Comparison of ENCODE assay signal across 21 cellular contexts in genomic region chr22:45400046-45400445, GRCh38. TPM values are rescaled to one million over a fixed set of nuclear protein-coding genes. Genes with fewer than 3 reads are reported as not detected.
A peak's percentile ranks its signal among the peaks of the same experiment; 100 is the strongest.
DNase-seq lines count a peak whose midpoint lies in the region; ATAC-seq and TF ChIP-seq lines count a peak whose summit lies in the region.
"Had no signal": no experiment of that assay in that cellular context is flagged by ENCODE, and none has a peak within 500 bp of the region (broad histone marks: within the 10 kb centered on the region; RNA-seq: fewer than 3 reads in every experiment).

No MANE protein-coding gene starts in this region.

- no peak for TF ChIP-seq POLR2A in prostate gland (IDR thresholded peaks at IDR 0.05)

- H3K27me3 ChIP-seq in mammary epithelial cell (ENCODE audit: insufficient read depth, low read length) (no peaks in the 10 kb centered on the region), RWPE2 (ENCODE audit: insufficient read depth, poor library complexity, severe bottlenecking) (no peaks in the 10 kb centered on the region), prostate gland (replicated peaks; ENCODE audit: insufficient read depth) (no peaks in the 10 kb centered on the region)
- H3K27me3 ChIP-seq: BE2C had no signal

- no peaks in the 10 kb centered on the region for H3K9me3 ChIP-seq in mammary epithelial cell (replicated peaks; ENCODE audit: insufficient read depth, low read length)
- no peaks in the 10 kb centered on the region for H3K9me3 ChIP-seq in RWPE2 (ENCODE audit: severe bottlenecking)
- no peaks in the 10 kb centered on the region for H3K9me3 ChIP-seq in prostate gland
- H3K9me3 ChIP-seq: BE2C had no signal

- dilution Hi-C loops in mammary epithelial cell (cut with HindIII; ENCODE audit: low sequenced_read_pairs) = no loop called here

- ATAC-seq in RWPE2 (ENCODE audit: low read depth) (peak; percentile 58; the same call in 2 of the 3 replicates), HG02588 (IDR thresholded peaks at IDR 0.05; ENCODE audit: unreplicated experiment) (no peak), HG02870 (IDR thresholded peaks at IDR 0.05; ENCODE audit: unreplicated experiment) (no peak)
- ATAC-seq in activated CD4-positive, alpha-beta T cell treated with anti-CD3 and anti-CD28 coated beads for 36 hours = no peak
- ATAC-seq: GM23338 had no signal

- no peaks in the 10 kb centered on the region for H4K20me1 ChIP-seq in mammary epithelial cell (ENCODE audit: insufficient read depth, low read length)

- H3K27ac Mint-ChIP-seq in MCF 10A (ENCODE audit: low read depth, unreplicated experiment) = no peak overlapping the region
- H3K27ac Mint-ChIP-seq in activated CD4-positive, alpha-beta T cell treated with anti-CD3 and anti-CD28 coated beads for 36 hours = no peak overlapping the region
- H3K27ac Mint-ChIP-seq: CD4-positive, CD25-positive, alpha-beta regulatory T cell; CD8-positive, alpha-beta memory T cell; GM23338 had no signal

- WGBS in mammary epithelial cell (ENCODE audit: low coverage, missing lambda C conversion rate) = 8% methylated on average over 2 of the region's 2 CpGs
- whole genome bisulfite sequencing in prostate gland = 40% methylated on average over 2 of the region's 2 CpGs

- POLR2A ChIA-PET in MCF 10A (lab: Yijun Ruan, JAX) = no interaction called here
- POLR2A ChIA-PET in activated CD4-positive, alpha-beta T cell treated with anti-CD3 and anti-CD28 coated beads for 36 hours (lab: Charles Lee) = no interaction called here

- no peak overlapping the region for H3K4me3 Mint-ChIP-seq in MCF 10A (ENCODE audit: unreplicated experiment)
- H3K4me3 Mint-ChIP-seq in activated CD4-positive, alpha-beta T cell treated with anti-CD3 and anti-CD28 coated beads for 36 hours = no peak overlapping the region
- H3K4me3 Mint-ChIP-seq: CD4-positive, CD25-positive, alpha-beta regulatory T cell; CD8-positive, alpha-beta memory T cell; GM23338 had no signal

- peak overlapping the region; percentile 44 for H3K4me2 ChIP-seq in mammary epithelial cell (ENCODE audit: insufficient read depth, low read depth, low read length)
- H3K4me2 ChIP-seq: GM23338 had no signal

- no peak overlapping the region for H3K27ac ChIP-seq in mammary epithelial cell (ENCODE audit: insufficient read depth, low read depth, low read length)
- H3K27ac ChIP-seq in RWPE2 (ENCODE audit: poor library complexity, severe bottlenecking) = no peak overlapping the region
- no peak overlapping the region for H3K27ac ChIP-seq in epithelial cell of prostate
- no peak overlapping the region for H3K27ac ChIP-seq in prostate gland
- H3K27ac ChIP-seq: HL-60 had no signal

- BruUV-seq in mammary epithelial cell (replicated peaks; lab: Mats Ljungman, UMichigan) = no TSS peak
- BruUV-seq in MCF 10A (replicated peaks; lab: Mats Ljungman, UMichigan) = no TSS peak

- H3K27me3 Mint-ChIP-seq in MCF 10A (ENCODE audit: insufficient read depth, unreplicated experiment) = no peaks in the 10 kb centered on the region
- H3K27me3 Mint-ChIP-seq in activated CD4-positive, alpha-beta T cell treated with anti-CD3 and anti-CD28 coated beads for 36 hours = peaks cover 2% of the 10 kb centered on the region

- peaks cover 8% of the 10 kb centered on the region for H3K4me1 ChIP-seq in mammary epithelial cell (ENCODE audit: insufficient read depth, low read length)
- no peaks in the 10 kb centered on the region for H3K4me1 ChIP-seq in RWPE2 (ENCODE audit: insufficient read depth, poor library complexity, severe bottlenecking)
- H3K4me1 ChIP-seq in prostate gland (replicated peaks) = peaks cover 8% of the 10 kb centered on the region

- CTCF ChIA-PET in mammary epithelial cell (lab: Charles Lee; ENCODE audit: low non-redundant PET) = no interaction called here
- CTCF ChIA-PET in MCF 10A (lab: Yijun Ruan, JAX) = interaction anchor here (0.6 to 1.2 kb wide), 3 partner anchors 41 to 858 kb away, joined by 3 read pairs; no protein-coding TSS in a partner anchor
- CTCF ChIA-PET in activated CD4-positive, alpha-beta T cell treated with anti-CD3 and anti-CD28 coated beads for 36 hours (lab: Charles Lee) = no interaction called here

- H3K4me1 Mint-ChIP-seq in MCF 10A (ENCODE audit: insufficient read depth, unreplicated experiment) = no peaks in the 10 kb centered on the region
- H3K4me1 Mint-ChIP-seq in activated CD4-positive, alpha-beta T cell treated with anti-CD3 and anti-CD28 coated beads for 36 hours = no peaks in the 10 kb centered on the region
- H3K4me1 Mint-ChIP-seq: CD4-positive, CD25-positive, alpha-beta regulatory T cell; CD8-positive, alpha-beta memory T cell; GM23338 had no signal

- H3K9ac ChIP-seq in mammary epithelial cell (ENCODE audit: insufficient read depth, low read length) = no peak overlapping the region

- DNase-seq in mammary epithelial cell (peak; percentile 70), MCF 10A (ENCODE audit: unreplicated experiment) (no peak), RWPE2 (ENCODE audit: low spot score) (no peak), epithelial cell of prostate (ENCODE audit: low read depth, low spot score) (peak; percentile 36), prostate gland (ENCODE audit: low spot score) (peak; percentile 20)
- no peak for DNase-seq in activated CD4-positive, alpha-beta T cell treated with anti-CD3 and anti-CD28 coated beads for 36 hours
- DNase-seq: ACHN; BE2C; C1 segment of cervical spinal cord; CD4-positive, CD25-positive, alpha-beta regulatory T cell; CD8-positive, alpha-beta memory T cell; COR-L47; DMS153; DMS79 treated with DMSO at 0.1 percent for 48 hours; GF-D8; HCEC 1CT had no signal

- no peak overlapping the region for H2AFZ ChIP-seq in mammary epithelial cell (ENCODE audit: low read depth, low read length)
- H2AFZ ChIP-seq: GM23338 had no signal

- no peaks in the 10 kb centered on the region for H3K36me3 Mint-ChIP-seq in MCF 10A (ENCODE audit: insufficient read depth, unreplicated experiment)
- H3K36me3 Mint-ChIP-seq in activated CD4-positive, alpha-beta T cell treated with anti-CD3 and anti-CD28 coated beads for 36 hours (ENCODE audit: low read depth) = no peaks in the 10 kb centered on the region
- H3K36me3 Mint-ChIP-seq: CD4-positive, CD25-positive, alpha-beta regulatory T cell; CD8-positive, alpha-beta memory T cell had no signal

- no peak for TF ChIP-seq CTCF in mammary epithelial cell (conservative IDR thresholded peaks at IDR 0.05 in 1 of 2, IDR thresholded peaks at IDR 0.05 in 1 of 2; ENCODE audit: extremely low read depth in 1 of 2, insufficient read depth in 1 of 2, low read depth in 1 of 2, low read length in 2 of 2)
- no peak for TF ChIP-seq CTCF in MCF 10A (IDR thresholded peaks at IDR 0.05; ENCODE audit: unreplicated experiment)
- TF ChIP-seq CTCF in RWPE2 (IDR thresholded peaks at IDR 0.05; ENCODE audit: poor library complexity, severe bottlenecking) = no peak
- no peak for TF ChIP-seq CTCF in prostate gland (IDR thresholded peaks at IDR 0.05)

- intact Hi-C loops in mammary epithelial cell (cut with micrococcal nuclease) (loop anchor here (5.0 kb wide), 1 partner anchor 48 kb away; no protein-coding TSS in a partner anchor), MCF 10A (cut with micrococcal nuclease) (no loop called here), prostate gland (cut with DNase I) (no loop called here)
- intact Hi-C loops in activated CD4-positive, alpha-beta T cell treated with anti-CD3 and anti-CD28 coated beads for 36 hours (cut with DNase I, micrococcal nuclease) = no loop called here

- in situ Hi-C loops in mammary epithelial cell (cut with MboI; ENCODE audit: low sequenced_read_pairs in 2 of 2) = no loop called here

- H3K36me3 ChIP-seq in mammary epithelial cell (ENCODE audit: insufficient read depth, low read length) = no peaks in the 10 kb centered on the region
- H3K36me3 ChIP-seq in RWPE2 (ENCODE audit: low read depth) = no peaks in the 10 kb centered on the region
- no peaks in the 10 kb centered on the region for H3K36me3 ChIP-seq in prostate gland
- H3K36me3 ChIP-seq: BE2C had no signal

- no peak overlapping the region for H3K4me3 ChIP-seq in mammary epithelial cell (replicated peaks in 1 of 3; ENCODE audit: insufficient read depth in 1 of 3, low read depth in 2 of 3, low read length in 3 of 3)
- no peak overlapping the region for H3K4me3 ChIP-seq in RWPE2 (ENCODE audit: severe bottlenecking)
- no peak overlapping the region for H3K4me3 ChIP-seq in prostate gland
- H3K4me3 ChIP-seq: GM23338 had no signal

- H3K9me3 Mint-ChIP-seq in MCF 10A (ENCODE audit: unreplicated experiment) = no peaks in the 10 kb centered on the region
- peaks cover 2% of the 10 kb centered on the region for H3K9me3 Mint-ChIP-seq in activated CD4-positive, alpha-beta T cell treated with anti-CD3 and anti-CD28 coated beads for 36 hours (ENCODE audit: low read depth)
- H3K9me3 Mint-ChIP-seq: CD8-positive, alpha-beta memory T cell had no signal

- H3K79me2 ChIP-seq in mammary epithelial cell (ENCODE audit: insufficient read depth, low read length) = no peaks in the 10 kb centered on the region

RNA-seq across cellular contexts. Expression of gene SMC1B, which starts 13.4 kb away (rescaled TPM):
- total RNA-seq in mammary epithelial cell = under 1 TPM in 1 of 2 donors, not detected in 1; 0.17 TPM
- polyA plus RNA-seq in mammary epithelial cell = not detected
- polyA minus RNA-seq in mammary epithelial cell = not detected
- not detected in 2 replicates for total RNA-seq in MCF 10A (2022)
- 1 to 10 TPM in 1 of 2 donors, not detected in 1; 8.2 TPM for total RNA-seq in prostate gland
- total RNA-seq in activated CD4-positive, alpha-beta T cell treated with anti-CD3 and anti-CD28 coated beads for 36 hours = under 1 TPM; 0.62 to 0.67 TPM
- total RNA-seq: CD4-positive, CD25-positive, alpha-beta regulatory T cell; GM23338; HT1080 had no signal
- polyA plus RNA-seq: CD4-positive, CD25-positive, alpha-beta regulatory T cell; CD8-positive, alpha-beta memory T cell had no signal

RNA-seq across cellular contexts. Expression of gene RIBC2, which starts 13.4 kb away (rescaled TPM):
- under 1 TPM; 0.17 to 0.38 TPM for total RNA-seq in mammary epithelial cell
- 1.0 TPM for polyA plus RNA-seq in mammary epithelial cell
- polyA minus RNA-seq in mammary epithelial cell = not detected
- total RNA-seq in MCF 10A (2022) = 0.26 TPM in 1 of 2 replicates, not detected in the other
- 1 to 10 TPM; 6.0 to 7.4 TPM for total RNA-seq in prostate gland
- total RNA-seq in activated CD4-positive, alpha-beta T cell treated with anti-CD3 and anti-CD28 coated beads for 36 hours = 1 to 10 TPM; 6.3 to 7.8 TPM

Comparison
In these comparisons a context has a peak if more than half of its experiments do, and no peak if none do; other contexts are left out.
1. DNase-seq: peak in mammary epithelial cell (single experiment), epithelial cell of prostate (single experiment) and prostate gland (single experiment); none in MCF 10A (single experiment), RWPE2 (single experiment) and activated CD4-positive, alpha-beta T cell treated with anti-CD3 and anti-CD28 coated beads for 36 hours (single experiment).